Comparison of ENCODE assay signal across 8 cellular contexts in the genomic region with DNA sequence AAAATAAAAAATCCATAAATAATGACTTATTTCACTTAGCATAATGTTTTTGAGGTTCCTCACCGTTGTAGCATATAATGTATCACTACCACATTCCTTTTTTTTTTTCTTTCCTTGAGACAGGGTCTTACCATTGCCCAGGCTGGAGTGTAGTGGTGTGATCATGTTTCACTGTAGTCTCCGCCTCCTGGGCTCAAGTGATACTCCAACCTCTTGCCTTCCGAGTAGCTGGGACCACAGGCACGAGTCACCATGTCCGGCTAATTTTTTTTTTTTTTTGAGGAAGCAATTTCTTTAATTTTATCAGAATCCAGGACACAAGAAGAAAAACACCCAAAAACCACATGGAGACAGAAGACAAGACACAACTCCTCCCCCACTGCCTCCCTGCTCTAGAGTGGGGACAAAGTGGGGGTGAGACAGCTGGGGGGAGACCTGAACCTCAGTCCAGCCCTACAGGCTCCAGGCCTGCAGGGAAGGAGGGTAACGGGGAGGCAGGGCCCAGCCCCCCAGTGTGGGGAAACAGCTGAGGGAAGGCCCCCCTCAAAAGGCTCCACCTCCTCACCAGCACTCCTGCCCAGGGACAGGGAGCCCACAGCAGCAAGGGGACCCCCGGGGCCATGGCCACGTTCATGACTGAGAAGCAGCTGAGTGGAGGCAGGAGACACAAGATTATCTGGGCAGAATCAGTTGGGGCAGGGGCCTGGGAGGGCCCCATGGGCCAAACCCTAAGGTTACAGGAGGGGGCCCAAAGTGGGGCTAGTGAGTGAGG. TPM values are rescaled to one million over a fixed set of nuclear protein-coding genes. Genes with fewer than 3 reads are reported as not detected.
DNase-seq lines count a peak whose midpoint lies in the region; ATAC-seq and TF ChIP-seq lines count a peak whose summit lies in the region.
"Not testable (repeated sequence)": the region's sequence is repeated elsewhere in the genome, so short reads cannot be mapped to it uniquely, and the experiment has no call there.

No MANE protein-coding gene starts in this region.

- H3K4me1 ChIP-seq in BLaER1 treated with 17β-estradiol and CSF1 and Interleukin-3, amounts not matched to agents 10 nM and 100 nM: peaks cover 0 to 21% (median 11%) of the 10 kb centered on the region in 10 experiments; a peak in 15 of 20 replicates
- H3K4me1 ChIP-seq in NT2/D1 (ENCODE audit: insufficient read depth, insufficient read length): not testable (repeated sequence)

- not testable (repeated sequence) for H3K27me3 ChIP-seq in BLaER1 treated with 17β-estradiol and CSF1 and Interleukin-3, amounts not matched to agents 10 nM and 100 nM; NT2/D1 (ENCODE audit: insufficient read depth, insufficient read length)

- TF ChIP-seq CTCF in WTC11 (IDR thresholded peaks at IDR 0.05): not testable (repeated sequence)

- H3K36me3 Mint-ChIP-seq in WTC11: not testable (repeated sequence)

- H3K27ac ChIP-seq in BLaER1 treated with 17β-estradiol and CSF1 and Interleukin-3, amounts not matched to agents 10 nM and 100 nM: peak overlapping the region in 5 of 11 experiments; percentile 7 to 71 (median 57); a peak in 7 of 22 replicates

- not testable (repeated sequence) for H3K36me3 ChIP-seq in BLaER1 treated with 17β-estradiol and CSF1 and Interleukin-3, amounts not matched to agents 10 nM and 100 nM; NT2/D1 (ENCODE audit: insufficient read depth, insufficient read length, low read length)

- not testable (repeated sequence) for H4K20me1 ChIP-seq in BLaER1 treated with 17β-estradiol and CSF1 and Interleukin-3, amounts not matched to agents 10 nM and 100 nM

- not testable (repeated sequence) for H3K27me3 Mint-ChIP-seq in WTC11 (ENCODE audit: low read depth)

- H3K4me2 ChIP-seq in BLaER1 treated with 17β-estradiol and CSF1 and Interleukin-3, amounts not matched to agents 10 nM and 100 nM: peak overlapping the region in 8 of 11 experiments; percentile 3 to 46 (median 38); a peak in 12 of 22 replicates

- peak overlapping the region; percentile 45 for H3K4me3 Mint-ChIP-seq in WTC11

- POLR2A ChIA-PET in WTC11 (lab: Charles Lee): interaction anchor here (1.0 to 1.1 kb wide), 2 partner anchors 9 to 12 kb away, joined by 4 read pairs; no protein-coding TSS in a partner anchor

- H3K27ac Mint-ChIP-seq in WTC11: peak overlapping the region; percentile 92

- H3K9ac ChIP-seq in BLaER1 treated with 17β-estradiol and CSF1 and Interleukin-3, amounts not matched to agents 10 nM and 100 nM: peak overlapping the region in 1 of 11 experiments; percentile 37; a peak in 2 of 22 replicates
- H3K9ac ChIP-seq in NT2/D1 (ENCODE audit: insufficient read length, low read depth): not testable (repeated sequence)

- peak; percentile 78 for DNase-seq in H4 (ENCODE audit: low spot score)
- DNase-seq in NCI-H1105 treated with DMSO at 0.1 percent for 48 hours (lab: John Stamatoyannopoulos, UW): peak; percentile 30
- DNase-seq in NT2/D1 (ENCODE audit: low read depth, low spot score): peak; percentile 67
- DNase-seq in WTC11 (ENCODE audit: low spot score): peak; percentile 39
- DNase-seq in dermis blood vessel endothelial cell: peak; percentile 4
- peak; percentile 87 for DNase-seq in islet precursor cell
- DNase-seq in renal cortical epithelial cell (ENCODE audit: low read depth): peak; percentile 73

- ATAC-seq in WTC11: peak; percentile 97

- not testable (repeated sequence) for H3K9me3 Mint-ChIP-seq in WTC11

- H3K9me3 ChIP-seq in BLaER1 treated with 17β-estradiol and CSF1 and Interleukin-3, amounts not matched to agents 10 nM and 100 nM (replicated peaks in 1 of 11); NT2/D1 (ENCODE audit: insufficient read depth, low read length): not testable (repeated sequence)

- H3K4me1 Mint-ChIP-seq in WTC11: peaks cover 13% of the 10 kb centered on the region

- CTCF ChIA-PET in WTC11 (lab: Charles Lee): interaction anchor here (0.9 to 2.5 kb wide), 11 partner anchors 10 to 347 kb away, joined by 3 to 20 read pairs (median 5); a partner anchor contains a TSS

- not testable (repeated sequence) for H3K4me3 ChIP-seq in BLaER1 treated with 17β-estradiol and CSF1 and Interleukin-3, amounts not matched to agents 10 nM and 100 nM; NT2/D1 (ENCODE audit: insufficient read length, low read depth)

RNA-seq across cellular contexts. Expression of a gene that starts 27.0 kb away (rescaled TPM):
- 52.4 and 67.2 TPM in 2 replicates for total RNA-seq in H4 (2014; rRNA removed; shearing (Covaris generic))
- total RNA-seq in WTC11 (2021) (79.5 to 97.3 TPM (median 83.7 TPM) in 3 replicates), dermis blood vessel endothelial cell (12.4 and 34.3 TPM in 2 replicates), renal cortical epithelial cell (0.70 and 10.9 TPM in 2 replicates)

RNA-seq across cellular contexts. Expression of a gene that starts 41.9 kb away (rescaled TPM):
- total RNA-seq in H4 (2014; rRNA removed; shearing (Covaris generic)): 45.4 and 73.9 TPM in 2 replicates
- total RNA-seq in WTC11 (2021) (61.8 to 67.2 TPM (median 65.1 TPM) in 3 replicates), dermis blood vessel endothelial cell (52.1 and 57.9 TPM in 2 replicates), renal cortical epithelial cell (39.2 and 88.8 TPM in 2 replicates)

RNA-seq across cellular contexts. Expression of a gene that starts 46.2 kb away (rescaled TPM):
- total RNA-seq in H4 (2014; rRNA removed; shearing (Covaris generic)): 20.4 and 20.5 TPM in 2 replicates
- 60.0 to 63.6 TPM (median 60.2 TPM) in 3 replicates for total RNA-seq in WTC11 (2021)
- 14.4 and 16.5 TPM in 2 replicates for total RNA-seq in dermis blood vessel endothelial cell
- 11.1 and 16.7 TPM in 2 replicates for total RNA-seq in renal cortical epithelial cell

RNA-seq across cellular contexts. Expression of a gene that starts 47.1 kb away (rescaled TPM):
- total RNA-seq in H4 (2014; rRNA removed; shearing (Covaris generic)): 7.9 and 11.3 TPM in 2 replicates
- 11.6 to 14.7 TPM (median 13.7 TPM) in 3 replicates for total RNA-seq in WTC11 (2021)
- total RNA-seq in dermis blood vessel endothelial cell: 15.8 and 16.8 TPM in 2 replicates
- 16.0 and 24.1 TPM in 2 replicates for total RNA-seq in renal cortical epithelial cell

RNA-seq across cellular contexts. Expression of a gene that starts 50.8 kb away (rescaled TPM):
- total RNA-seq in H4 (2014; rRNA removed; shearing (Covaris generic)): 56.5 and 69.8 TPM in 2 replicates
- 43.5 to 50.2 TPM (median 49.3 TPM) in 3 replicates for total RNA-seq in WTC11 (2021)
- total RNA-seq in dermis blood vessel endothelial cell: 137 and 154 TPM in 2 replicates
- 114 and 147 TPM in 2 replicates for total RNA-seq in renal cortical epithelial cell

Comparison
In these comparisons a context has a peak if more than half of its experiments do, and no peak if none do; other contexts are left out.
1. DNase-seq: peak in every context shown above with its lines; median percentile 87 in islet precursor cell; 78 in H4; 73 in renal cortical epithelial cell; 67 in NT2/D1; 39 in WTC11; 30 in NCI-H1105 treated with DMSO at 0.1 percent for 48 hours; 4 in dermis blood vessel endothelial cell.